Comparison of ENCODE assay signal across 8 cellular contexts in the genomic region with DNA sequence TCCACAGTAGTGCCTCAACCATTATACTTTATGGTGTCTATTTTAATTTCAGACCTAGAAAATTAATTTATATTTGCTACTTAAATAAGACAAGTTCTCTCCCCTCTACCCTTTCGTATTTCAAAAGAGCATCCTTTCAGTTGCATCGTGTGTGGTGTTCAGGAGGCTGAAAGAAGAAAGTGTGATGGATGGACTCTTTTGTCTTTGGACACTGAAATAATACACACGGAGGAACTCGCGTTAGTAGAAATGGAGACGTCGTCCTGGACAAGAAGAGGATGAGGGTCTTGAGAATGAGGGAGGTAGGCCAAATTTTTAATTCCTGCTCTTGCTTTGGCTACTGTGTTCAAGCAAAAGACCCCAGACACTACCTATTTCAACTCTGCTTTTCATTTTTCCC. TPM values are rescaled to one million over a fixed set of nuclear protein-coding genes. Genes with fewer than 3 reads are reported as not detected.
DNase-seq lines count a peak whose midpoint lies in the region; ATAC-seq and TF ChIP-seq lines count a peak whose summit lies in the region.

No MANE protein-coding gene starts in this region.

- H3K36me3 Mint-ChIP-seq in CD14-positive monocyte (peaks cover 3 to 8% of the 10 kb centered on the region in 2 donors), neural crest cell (ENCODE audit: low read depth) (peaks cover 13% of the 10 kb centered on the region)

- H3K36me3 ChIP-seq in KOPT-K1 (ENCODE audit: insufficient read depth, low read length): no peaks in the 10 kb centered on the region

- H3K27ac Mint-ChIP-seq in CD14-positive monocyte: peak overlapping the region; percentile 23 to 93 (median 87)
- peak overlapping the region; percentile 92 for H3K27ac Mint-ChIP-seq in neural crest cell (ENCODE audit: unreplicated experiment)

- H3K9me3 Mint-ChIP-seq in CD14-positive monocyte (peaks cover 0 to 2% (median 0%) of the 10 kb centered on the region in 7 donors), neural crest cell (peaks cover 5% of the 10 kb centered on the region)

- H3K4me3 Mint-ChIP-seq in CD14-positive monocyte (peak overlapping the region; percentile 88 to 95), neural crest cell (peak overlapping the region; percentile 94)

- no peaks in the 10 kb centered on the region for H3K27me3 ChIP-seq in dorsolateral prefrontal cortex

- H3K27me3 Mint-ChIP-seq in CD14-positive monocyte (ENCODE audit: low read depth in 3 of 3): peaks cover 0 to 2% (median 0%) of the 10 kb centered on the region in 3 donors
- H3K27me3 Mint-ChIP-seq in neural crest cell (ENCODE audit: low read depth): no peaks in the 10 kb centered on the region

- peak overlapping the region; percentile 61 to 100 (median 88) for H3K4me3 ChIP-seq in dorsolateral prefrontal cortex

- DNase-seq in CD14-positive monocyte (ENCODE audit: low spot score): no peak
- DNase-seq in dorsolateral prefrontal cortex: no peak
- no peak for DNase-seq in neural crest cell (ENCODE audit: low read depth, low spot score)
- DNase-seq in GM10248 (ENCODE audit: extremely low spot score): no peak
- no peak for DNase-seq in medulla oblongata (ENCODE audit: extremely low spot score)
- no peak for DNase-seq in GM19240 (ENCODE audit: insufficient read length, low spot score)

- H3K27ac ChIP-seq in KOPT-K1 (ENCODE audit: low read depth, low read length, poor library complexity, severe bottlenecking): peak overlapping the region; percentile 76
- peak overlapping the region in 46 of 59 donors; percentile 30 to 95 (median 86) for H3K27ac ChIP-seq in dorsolateral prefrontal cortex

- no peaks in the 10 kb centered on the region for H3K9me3 ChIP-seq in KOPT-K1 (ENCODE audit: insufficient read depth, low read length, poor library complexity, severe bottlenecking)

- H3K4me1 Mint-ChIP-seq in CD14-positive monocyte (peaks cover 42% of the 10 kb centered on the region), neural crest cell (peaks cover 53% of the 10 kb centered on the region)

- POLR2A ChIA-PET in GM10248 (lab: Yijun Ruan, JAX): no interaction called here

- ATAC-seq in HG03521 (IDR thresholded peaks at IDR 0.05; ENCODE audit: unreplicated experiment): no peak

- intact Hi-C loops in CD14-positive monocyte (cut with micrococcal nuclease): loop anchor here (5.0 kb wide), 2 partner anchors 54 to 81 kb away; partner anchors contain the start of genes AHSA1 (in 2 of the 2), GSTZ1 (in 2 of the 2), POMT2 (in 2 of the 2) and VIPAS39 (in 2 of the 2)
- intact Hi-C loops in dorsolateral prefrontal cortex (cut with DNase I): loop anchor here (2.0 to 5.0 kb wide), 3 partner anchors 54 to 81 kb away; partner anchors contain the start of genes GSTZ1 (in 2 of the 2), POMT2 (in 2 of the 2) and VIPAS39 (in 1 of the 2)

- TF ChIP-seq CTCF in CD14-positive monocyte (IDR thresholded peaks at IDR 0.05) (no peak), dorsolateral prefrontal cortex (IDR thresholded peaks at IDR 0.05 in 54 of 56, conservative IDR thresholded peaks at IDR 0.05 in 2 of 56; ENCODE audit: low read depth in 1 of 56, partially characterized antibody in 56 of 56) (no peak), neural crest cell (conservative IDR thresholded peaks at IDR 0.05) (no peak), GM10248 (IDR thresholded peaks at IDR 0.05; ENCODE audit: control extremely low read depth, extremely low read depth, low read depth, missing control alignments) (no peak)

- CTCF ChIA-PET in GM10248 (lab: Yijun Ruan, JAX): interaction anchor here (1.2 to 2.7 kb wide), 4 partner anchors 12 to 226 kb away, joined by 3 to 12 read pairs (median 5); no protein-coding TSS in a partner anchor

RNA-seq across cellular contexts. Expression of gene TMED8, which starts 0.9 kb away (rescaled TPM):
- 1 to 10 TPM; 6.1 to 6.2 TPM for polyA plus RNA-seq in CD14-positive monocyte
- total RNA-seq in dorsolateral prefrontal cortex (10 to 100 TPM; 15.9 to 37.9 (median 28.6) TPM), neural crest cell (19.1 and 20.2 TPM in 2 replicates)

RNA-seq across cellular contexts. Expression of gene SAMD15, which starts 1.2 kb away (rescaled TPM):
- under 1 TPM in 1 of 2 donors, not detected in 1; 0.08 TPM for polyA plus RNA-seq in CD14-positive monocyte
- total RNA-seq in dorsolateral prefrontal cortex: 1 to 10 TPM in 119 of 120 experiments, under 1 TPM in 1; 0.95 to 8.0 (median 3.0) TPM
- total RNA-seq in neural crest cell: 4.3 and 7.8 TPM in 2 replicates

RNA-seq across cellular contexts. Expression of gene NOXRED1, which starts 47.4 kb away (rescaled TPM):
- not detected for polyA plus RNA-seq in CD14-positive monocyte
- 1 to 10 TPM in 79 of 120 experiments, under 1 TPM in 41; 0.35 to 3.4 (median 1.1) TPM for total RNA-seq in dorsolateral prefrontal cortex
- total RNA-seq in neural crest cell: 0.47 and 0.48 TPM in 2 replicates

RNA-seq across cellular contexts. Expression of gene GSTZ1, which starts 55.1 kb away (rescaled TPM):
- 10 to 100 TPM; 15.3 to 16.4 TPM for polyA plus RNA-seq in CD14-positive monocyte
- total RNA-seq in dorsolateral prefrontal cortex (10 to 100 TPM in 115 of 120 experiments, 1 to 10 TPM in 5; 9.0 to 35.6 (median 17.5) TPM), neural crest cell (24.5 and 27.3 TPM in 2 replicates)

RNA-seq across cellular contexts. Expression of gene POMT2, which starts 55.3 kb away (rescaled TPM):
- polyA plus RNA-seq in CD14-positive monocyte: 1 to 10 TPM; 1.5 to 1.8 TPM
- total RNA-seq in dorsolateral prefrontal cortex: 10 to 100 TPM; 25.0 to 76.5 (median 44.0) TPM
- total RNA-seq in neural crest cell: 46.0 and 46.8 TPM in 2 replicates
